ENCODE assay signal across 8 cellular contexts in the genomic region with DNA sequence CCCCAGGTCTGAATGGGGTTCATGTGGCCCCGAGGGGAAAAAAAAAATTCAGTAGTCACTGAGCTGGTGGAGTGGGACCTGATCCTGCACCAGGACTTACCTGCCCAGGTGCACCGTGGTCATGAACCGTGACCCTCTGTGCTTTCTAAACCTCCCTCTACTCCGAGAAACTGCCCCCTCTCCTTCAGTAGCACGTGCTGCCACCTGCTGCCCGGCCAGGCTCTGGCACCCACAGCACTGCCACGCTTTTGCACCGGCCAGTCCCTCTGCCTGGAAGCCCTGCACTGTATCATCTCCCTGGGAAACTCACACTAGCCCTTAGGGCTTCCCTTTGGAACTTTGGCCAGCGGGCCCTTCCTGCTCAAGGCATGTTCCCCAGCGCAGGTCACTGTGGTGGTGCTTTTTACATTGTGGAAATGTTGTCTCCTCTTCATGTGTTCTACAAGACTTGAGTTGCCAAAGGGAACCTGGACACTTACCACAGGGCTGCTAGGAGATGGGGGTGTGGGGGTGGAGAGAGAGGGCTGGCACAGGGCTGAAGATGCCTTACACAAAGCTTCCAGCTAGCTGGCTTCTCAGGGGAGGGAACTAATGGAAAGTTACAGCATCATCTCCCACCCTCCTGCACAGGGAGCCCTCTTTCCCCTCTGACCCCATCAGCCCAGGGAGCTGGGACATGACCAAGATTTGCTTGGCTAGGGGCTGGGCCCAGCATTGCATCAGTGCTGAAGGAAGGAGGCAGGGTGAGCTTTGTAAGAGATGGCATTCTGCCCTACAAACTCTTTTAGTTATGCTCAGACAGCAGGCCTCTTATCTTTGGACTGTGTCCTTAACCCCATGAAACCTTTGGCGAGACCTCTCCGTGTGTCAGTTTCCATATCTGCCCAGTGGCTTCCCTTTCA. TPM values are rescaled to one million over a fixed set of nuclear protein-coding genes. Genes with fewer than 3 reads are reported as not detected.
DNase-seq lines count a peak whose midpoint lies in the region; ATAC-seq and TF ChIP-seq lines count a peak whose summit lies in the region.

No MANE protein-coding gene starts in this region.

- no peak for ATAC-seq in HG03571 (IDR thresholded peaks at IDR 0.05; ENCODE audit: unreplicated experiment)

- H3K27ac Mint-ChIP-seq in activated CD4-positive, alpha-beta T cell treated with anti-CD3 and anti-CD28 coated beads, Interleukin-2, amount 10 ng/mL, durations not matched to agents 24 days and 14 days = no peak overlapping the region
- H3K27ac Mint-ChIP-seq in progenitor cell of endocrine pancreas = no peak overlapping the region

- H3K9me3 Mint-ChIP-seq in activated CD4-positive, alpha-beta T cell treated with anti-CD3 and anti-CD28 coated beads, Interleukin-2, amount 10 ng/mL, durations not matched to agents 24 days and 14 days = no peaks in the 10 kb centered on the region
- no peaks in the 10 kb centered on the region for H3K9me3 Mint-ChIP-seq in progenitor cell of endocrine pancreas (ENCODE audit: low read depth)

- DNase-seq in activated CD4-positive, alpha-beta T cell treated with anti-CD3 and anti-CD28 coated beads, Interleukin-2, amount 10 ng/mL, durations not matched to agents 24 days and 14 days = peak; percentile 58
- no peak for DNase-seq in activated CD4-positive, alpha-beta T cell treated with anti-CD3 and anti-CD28 coated beads for 4 hours
- peak; percentile 87 to 97 for DNase-seq in NCI-H526 (lab: John Stamatoyannopoulos, UW)
- DNase-seq in erythroblast (lab: John Stamatoyannopoulos, UW) = peak; percentile 5 to 23
- DNase-seq in progenitor cell of endocrine pancreas (ENCODE audit: low spot score, unreplicated experiment) = peak; percentile 45
- no peak for DNase-seq in stimulated activated naive CD4-positive, alpha-beta T cell (lab: John Stamatoyannopoulos, UW)
- DNase-seq in COR-L47 (lab: John Stamatoyannopoulos, UW) = no peak

- TF ChIP-seq CTCF in progenitor cell of endocrine pancreas (IDR thresholded peaks at IDR 0.05; ENCODE audit: unreplicated experiment) = peak; percentile 79

- no peak overlapping the region for H3K4me3 Mint-ChIP-seq in activated CD4-positive, alpha-beta T cell treated with anti-CD3 and anti-CD28 coated beads, Interleukin-2, amount 10 ng/mL, durations not matched to agents 24 days and 14 days
- peak overlapping the region; percentile 52 for H3K4me3 Mint-ChIP-seq in progenitor cell of endocrine pancreas (ENCODE audit: low read depth)

- no peak for TF ChIP-seq POLR2A in erythroblast (IDR thresholded peaks at IDR 0.05; ENCODE audit: low read length)

- H3K4me1 Mint-ChIP-seq in activated CD4-positive, alpha-beta T cell treated with anti-CD3 and anti-CD28 coated beads, Interleukin-2, amount 10 ng/mL, durations not matched to agents 24 days and 14 days = peaks cover 4% of the 10 kb centered on the region
- H3K4me1 Mint-ChIP-seq in progenitor cell of endocrine pancreas (ENCODE audit: low read depth) = peaks cover 15% of the 10 kb centered on the region

- intact Hi-C loops in activated CD4-positive, alpha-beta T cell treated with anti-CD3 and anti-CD28 coated beads, Interleukin-2, amount 10 ng/mL, durations not matched to agents 24 days and 14 days (cut with micrococcal nuclease) = no loop called here

- H3K27me3 Mint-ChIP-seq in activated CD4-positive, alpha-beta T cell treated with anti-CD3 and anti-CD28 coated beads, Interleukin-2, amount 10 ng/mL, durations not matched to agents 24 days and 14 days = peaks cover 32% of the 10 kb centered on the region
- H3K27me3 Mint-ChIP-seq in progenitor cell of endocrine pancreas = peaks cover 41% of the 10 kb centered on the region

- H3K36me3 Mint-ChIP-seq in activated CD4-positive, alpha-beta T cell treated with anti-CD3 and anti-CD28 coated beads, Interleukin-2, amount 10 ng/mL, durations not matched to agents 24 days and 14 days (ENCODE audit: low read depth) = no peaks in the 10 kb centered on the region
- H3K36me3 Mint-ChIP-seq in progenitor cell of endocrine pancreas (ENCODE audit: insufficient read depth) = no peaks in the 10 kb centered on the region

RNA-seq across cellular contexts. Expression of a gene that starts 2.5 kb away (rescaled TPM):
- not detected in 2 replicates for total RNA-seq in activated CD4-positive, alpha-beta T cell treated with anti-CD3 and anti-CD28 coated beads, Interleukin-2, amount 10 ng/mL, durations not matched to agents 24 days and 14 days
- 49.0 and 65.9 TPM in 2 replicates for total RNA-seq in progenitor cell of endocrine pancreas

Comparison
In these comparisons a context has a peak if more than half of its experiments do, and no peak if none do; other contexts are left out.
1. DNase-seq: peak in activated CD4-positive, alpha-beta T cell treated with anti-CD3 and anti-CD28 coated beads, Interleukin-2, amount 10 ng/mL, durations not matched to agents 24 days and 14 days (single experiment), NCI-H526 (2 of 2), erythroblast (2 of 2) and progenitor cell of endocrine pancreas (single experiment); none in activated CD4-positive, alpha-beta T cell treated with anti-CD3 and anti-CD28 coated beads for 4 hours (0 of 2), stimulated activated naive CD4-positive, alpha-beta T cell (0 of 6) and COR-L47 (single experiment).
2. RNA of a gene that starts 2.5 kb away (total RNA-seq): 49.0 to 65.9 TPM in progenitor cell of endocrine pancreas; not detected in activated CD4-positive, alpha-beta T cell treated with anti-CD3 and anti-CD28 coated beads, Interleukin-2, amount 10 ng/mL, durations not matched to agents 24 days and 14 days; every median in the first group is over 10 times any median in the second.